Comparison of ENCODE assay signal across 8 cellular contexts in genomic region chr19:46372901-46373572, GRCh38. TPM values are rescaled to one million over a fixed set of nuclear protein-coding genes. Genes with fewer than 3 reads are reported as not detected.
DNase-seq lines count a peak whose midpoint lies in the region; ATAC-seq, FAIRE-seq and TF ChIP-seq lines count a peak whose summit lies in the region.

No MANE protein-coding gene starts in this region.

- H3K27me3 ChIP-seq in esophagus muscularis mucosa (no peaks in the 10 kb centered on the region), psoas muscle (ENCODE audit: insufficient read depth in 3 of 3, low read length in 2 of 3) (no peaks in the 10 kb centered on the region), small intestine (ENCODE audit: control insufficient read depth in 2 of 2, insufficient read depth in 2 of 2, low read length in 2 of 2) (no peaks in the 10 kb centered on the region)

- ATAC-seq in psoas muscle (no peak), HG02870 (IDR thresholded peaks at IDR 0.05; ENCODE audit: unreplicated experiment) (no peak)

- no peak for TF ChIP-seq POLR2A in esophagus muscularis mucosa (IDR thresholded peaks at IDR 0.05; ENCODE audit: low read depth)

- TF ChIP-seq CTCF in esophagus muscularis mucosa (IDR thresholded peaks at IDR 0.05) (peak in 2 of 3 experiments; percentile 12 to 33), psoas muscle (IDR thresholded peaks at IDR 0.05) (peak; percentile 7)

- no peak for TF ChIP-seq EP300 in esophagus muscularis mucosa (IDR thresholded peaks at IDR 0.05)

- intact Hi-C loops in esophagus muscularis mucosa (cut with DNase I) (no loop called here), psoas muscle (cut with DNase I) (no loop called here)

- H3K4me3 ChIP-seq in esophagus muscularis mucosa, result no peak overlapping the region
- no peak overlapping the region for H3K4me3 ChIP-seq in psoas muscle
- no peak overlapping the region for H3K4me3 ChIP-seq in small intestine (ENCODE audit: low read depth in 1 of 2, low read length in 2 of 2)

- no peaks in the 10 kb centered on the region for H3K9me3 ChIP-seq in esophagus muscularis mucosa
- no peaks in the 10 kb centered on the region for H3K9me3 ChIP-seq in psoas muscle
- H3K9me3 ChIP-seq in small intestine (ENCODE audit: control insufficient read depth, low read depth), result no peaks in the 10 kb centered on the region

- 60% methylated on average over 11 of the region's 13 CpGs for WGBS in esophagus muscularis mucosa
- 71 to 79% (median 76%) methylated on average over 13 of the region's 13 CpGs for WGBS in psoas muscle, 3 donors
- WGBS in small intestine, 3 donors, result 80 to 82% (median 81%) methylated on average over 12 to 13 of the region's 13 CpGs

- H3K4me1 ChIP-seq in esophagus muscularis mucosa (peaks cover 26 to 49% (median 41%) of the 10 kb centered on the region in 4 donors), psoas muscle (peaks cover 29% of the 10 kb centered on the region), small intestine (ENCODE audit: control insufficient read depth in 2 of 2, insufficient read depth in 1 of 2, low read depth in 1 of 2, low read length in 1 of 2) (peaks cover 0 to 6% of the 10 kb centered on the region in 2 donors)

- peak; percentile 12 for DNase-seq in EH (ENCODE audit: low read depth)
- peak; percentile 82 for DNase-seq in NCI-H69 (lab: John Stamatoyannopoulos, UW)
- DNase-seq in esophagus muscularis mucosa (ENCODE audit: extremely low spot score), result no peak
- DNase-seq in psoas muscle, result no peak
- no peak for DNase-seq in frontal cortex (ENCODE audit: low spot score in 2 of 2)
- DNase-seq in hippocampal formation (lab: John Stamatoyannopoulos, UW), result no peak
- DNase-seq in small intestine, result no peak

- H3K36me3 ChIP-seq in esophagus muscularis mucosa, result peaks cover 11 to 47% (median 30%) of the 10 kb centered on the region in 4 donors
- H3K36me3 ChIP-seq in psoas muscle (ENCODE audit: insufficient read depth in 1 of 2, low read depth in 1 of 2), result peaks cover 0 to 26% of the 10 kb centered on the region in 2 donors
- peaks cover 4 to 15% of the 10 kb centered on the region in 2 donors for H3K36me3 ChIP-seq in small intestine (ENCODE audit: control insufficient read depth in 2 of 2, insufficient read depth in 2 of 2, low read length in 2 of 2)

- H3K27ac ChIP-seq in esophagus muscularis mucosa (replicated peaks in 1 of 4), result peak overlapping the region; percentile 62 to 79 (median 72)
- H3K27ac ChIP-seq in psoas muscle, result peak overlapping the region; percentile 75
- peak overlapping the region in 1 of 2 donors; percentile 21 for H3K27ac ChIP-seq in small intestine (ENCODE audit: low read depth in 1 of 2, low read length in 1 of 2)

- FAIRE-seq in frontal cortex (lab: Jason Lieb, UNC) (no peak), small intestine (lab: Jason Lieb, UNC) (no peak)

RNA-seq across cellular contexts. Expression of gene PPP5C, which starts 26.1 kb away (rescaled TPM):
- total RNA-seq in esophagus muscularis mucosa (10 to 100 TPM; 39.9 to 74.7 (median 61.9) TPM), psoas muscle (10 to 100 TPM; 47.7 to 69.4 (median 53.6) TPM), frontal cortex (67.3 TPM)
- polyA plus RNA-seq in psoas muscle (10 to 100 TPM; 39.7 to 73.6 (median 51.7) TPM), small intestine (10 to 100 TPM; 24.0 to 48.9 (median 30.0) TPM)

RNA-seq across cellular contexts. Expression of gene CCDC8, which starts 40.3 kb away (rescaled TPM):
- 10 to 100 TPM in 1 of 4 donors, 1 to 10 TPM in 3; 4.5 to 11.6 (median 4.9) TPM for total RNA-seq in esophagus muscularis mucosa
- total RNA-seq in psoas muscle, result 1 to 10 TPM; 1.1 to 7.0 (median 2.4) TPM
- polyA plus RNA-seq in psoas muscle, result 1 to 10 TPM in 1 of 3 donors, under 1 TPM in 2; 0.51 to 1.6 (median 0.84) TPM
- total RNA-seq in frontal cortex, result 2.4 TPM
- polyA plus RNA-seq in small intestine, result 1 to 10 TPM in 2 of 3 donors, not detected in 1; 1.1 to 2.0 TPM

RNA-seq across cellular contexts. Expression of gene PNMA8C, which starts 55.7 kb away (rescaled TPM):
- total RNA-seq in esophagus muscularis mucosa, result under 1 TPM; 0.13 to 0.42 (median 0.17) TPM
- not detected for total RNA-seq in psoas muscle
- polyA plus RNA-seq in psoas muscle, result under 1 TPM in 1 of 3 donors, not detected in 2; 0.01 TPM
- 31.8 TPM for total RNA-seq in frontal cortex
- polyA plus RNA-seq in small intestine, result under 1 TPM in 1 of 3 donors, not detected in 2; 0.49 TPM

Comparison
In these comparisons a context has a peak if more than half of its experiments do, and no peak if none do; other contexts are left out.
1. DNase-seq: peak in EH (single experiment) and NCI-H69 (single experiment); none in esophagus muscularis mucosa (single experiment), psoas muscle (0 of 2), frontal cortex (0 of 2), hippocampal formation (0 of 2) and small intestine (single experiment).
2. RNA of gene PNMA8C, which starts 55.7 kb away (total RNA-seq): 31.8 TPM in frontal cortex (single experiment); 0.13 to 0.42 TPM in esophagus muscularis mucosa and not detected in psoas muscle; every median in the first group is over 10 times any median in the second.